ENCODE assay signal across 8 cellular contexts in the genomic region with DNA sequence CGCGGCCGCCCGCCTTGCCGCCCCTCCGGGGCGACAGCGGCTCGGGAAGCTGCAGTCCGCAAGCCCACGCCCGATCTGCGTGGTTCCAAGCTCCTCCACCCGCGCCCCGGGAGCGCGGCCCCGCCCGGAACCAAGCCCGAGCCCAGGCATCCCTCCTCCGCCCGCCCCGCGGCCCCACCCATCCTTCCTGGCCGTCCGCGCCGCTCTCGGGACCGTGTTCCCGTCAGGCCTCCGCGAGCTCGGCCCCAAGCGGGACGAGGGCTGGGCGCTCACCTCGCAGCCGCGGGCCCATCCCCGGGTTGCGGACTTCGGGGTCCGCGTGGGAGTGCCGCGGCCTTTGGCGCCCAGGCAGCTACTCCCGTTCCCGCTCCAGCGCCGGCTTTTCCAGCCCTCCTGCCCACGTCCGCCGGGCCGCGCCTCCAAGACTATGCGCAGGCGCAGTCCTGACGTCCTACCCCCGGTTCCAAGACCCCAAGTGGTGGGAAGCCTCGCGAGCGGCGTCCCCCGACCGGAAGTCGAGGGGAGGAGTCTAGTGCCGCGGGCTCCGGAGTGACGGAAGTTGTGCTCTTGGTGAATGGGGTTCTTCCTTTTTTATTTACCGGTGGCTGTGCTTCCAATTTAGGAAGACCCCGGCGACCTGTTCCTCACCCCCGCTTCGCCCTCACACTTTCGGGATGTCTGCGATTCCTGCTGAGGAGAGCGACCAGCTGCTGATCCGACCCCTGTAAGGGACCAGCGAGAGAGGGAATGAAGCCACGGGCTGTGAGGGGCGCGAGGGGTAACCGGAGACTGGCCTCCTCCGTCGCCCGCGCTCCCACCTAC. TPM values are rescaled to one million over a fixed set of nuclear protein-coding genes. Genes with fewer than 3 reads are reported as not detected.
DNase-seq lines count a peak whose midpoint lies in the region; TF ChIP-seq lines count a peak whose summit lies in the region.

A gene (plus strand): TSS at position 555 of the 822 bp plus-strand sequence. CDS start 120 bp downstream, at position 675.
A gene with protein sequence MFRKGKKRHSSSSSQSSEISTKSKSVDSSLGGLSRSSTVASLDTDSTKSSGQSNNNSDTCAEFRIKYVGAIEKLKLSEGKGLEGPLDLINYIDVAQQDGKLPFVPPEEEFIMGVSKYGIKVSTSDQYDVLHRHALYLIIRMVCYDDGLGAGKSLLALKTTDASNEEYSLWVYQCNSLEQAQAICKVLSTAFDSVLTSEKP (minus strand): TSS at position 429 of the 822 bp plus-strand sequence. CDS start 4,831 bp downstream, outside the sequence.

- TF ChIP-seq RAD21 in neural cell (conservative IDR thresholded peaks at IDR 0.05): peak; percentile 39

- peak within 1 kb of the TSS; percentile 80 for H3K27ac ChIP-seq in MM.1S (ENCODE audit: low read length)
- H3K27ac ChIP-seq in neural cell (ENCODE audit: low read length): peak within 1 kb of the TSS; percentile 80
- H3K27ac ChIP-seq in stomach: peak within 1 kb of the TSS; percentile 87 to 96 (median 95)

- H3K4me2 ChIP-seq in MM.1S (ENCODE audit: low read depth, low read length) (peak within 1 kb of the TSS; percentile 99), neural cell (ENCODE audit: low read length) (peak within 1 kb of the TSS; percentile 91)

- H3K4me3 ChIP-seq in HAP-1 (peak within 1 kb of the TSS; percentile 92), MM.1S (ENCODE audit: low read length) (peak within 1 kb of the TSS; percentile 94), neural cell (ENCODE audit: low read length) (peak within 1 kb of the TSS; percentile 88), stomach (peak within 1 kb of the TSS; percentile 72 to 86 (median 80))

- H3K79me2 ChIP-seq in MM.1S (ENCODE audit: low read length) (peaks cover 73% of the 10 kb centered on the region), neural cell (replicated peaks; ENCODE audit: insufficient read depth, low read length) (peaks cover 36% of the 10 kb centered on the region)

- peaks cover 16% of the 10 kb centered on the region for H3F3A ChIP-seq in MM.1S (ENCODE audit: insufficient read depth, low read length)
- no peaks in the 10 kb centered on the region for H3F3A ChIP-seq in neural cell (ENCODE audit: insufficient read depth, low read length, poor library complexity, severe bottlenecking)

- TF ChIP-seq CTCF in MM.1S (IDR thresholded peaks at IDR 0.05; ENCODE audit: low read length) (no peak; the same call in 1 of the 2 replicates), neural cell (IDR thresholded peaks at IDR 0.05; ENCODE audit: poor library complexity, severe bottlenecking) (peak; percentile 10), stomach (IDR thresholded peaks at IDR 0.05) (peak in 3 of 7 experiments; percentile 14 to 22 (median 17))

- H3K27me3 ChIP-seq in HAP-1 (ENCODE audit: low read depth): no peaks in the 10 kb centered on the region
- no peaks in the 10 kb centered on the region for H3K27me3 ChIP-seq in MM.1S (replicated peaks; ENCODE audit: insufficient read depth, low read length)
- no peaks in the 10 kb centered on the region for H3K27me3 ChIP-seq in neural cell (ENCODE audit: insufficient read depth, low read depth, low read length)
- no peaks in the 10 kb centered on the region for H3K27me3 ChIP-seq in stomach

- WGBS in stomach, 5 donors: 0 to 1% (median 1%) methylated on average over 36 to 91 of the region's 91 CpGs

- in situ Hi-C loops in HAP-1 (cut with MboI; ENCODE audit: low sequenced_read_pairs): no loop called here

- no peaks in the 10 kb centered on the region for H3K9me3 ChIP-seq in ES-I3 (ENCODE audit: control insufficient read depth, insufficient read depth, low read length)
- no peaks in the 10 kb centered on the region for H3K9me3 ChIP-seq in HAP-1
- H3K9me3 ChIP-seq in MM.1S (replicated peaks; ENCODE audit: insufficient read depth, low read length): no peaks in the 10 kb centered on the region
- H3K9me3 ChIP-seq in neural cell (ENCODE audit: low read length): no peaks in the 10 kb centered on the region
- H3K9me3 ChIP-seq in stomach: no peaks in the 10 kb centered on the region

- intact Hi-C loops in stomach (cut with DNase I; ENCODE audit: low total_unique reads): no loop called here

- H3K4me1 ChIP-seq in ES-I3 (ENCODE audit: insufficient read depth, low read length) (no peaks in the 10 kb centered on the region; the same call in 1 of the 2 replicates), HAP-1 (peaks cover 13% of the 10 kb centered on the region), MM.1S (ENCODE audit: low read length) (peaks cover 36% of the 10 kb centered on the region), stomach (peaks cover 22 to 51% (median 33%) of the 10 kb centered on the region in 4 donors)

- H4K20me1 ChIP-seq in MM.1S (ENCODE audit: insufficient read depth, low read length) (no peaks in the 10 kb centered on the region), neural cell (ENCODE audit: insufficient read depth) (no peaks in the 10 kb centered on the region)

- peak; percentile 92 to 98 for DNase-seq in HAP-1 (ENCODE audit: low spot score in 2 of 2)
- peak; percentile 98 for DNase-seq in MM.1S
- DNase-seq in SIG-M5 (lab: John Stamatoyannopoulos, UW): peak; percentile 75
- DNase-seq in activated gamma-delta T cell (lab: John Stamatoyannopoulos, UW): peak; percentile 93
- peak; percentile 95 for DNase-seq in fibroblast of the conjunctiva (ENCODE audit: low read depth)
- peak; percentile 97 for DNase-seq in stomach

- no peaks in the 10 kb centered on the region for H3K36me3 ChIP-seq in ES-I3 (ENCODE audit: insufficient read depth, low read length)
- H3K36me3 ChIP-seq in HAP-1 (replicated peaks): peaks cover under 1% of the 10 kb centered on the region
- H3K36me3 ChIP-seq in MM.1S (replicated peaks; ENCODE audit: insufficient read depth, low read length): no peaks in the 10 kb centered on the region
- H3K36me3 ChIP-seq in neural cell (ENCODE audit: insufficient read depth, low read length): no peaks in the 10 kb centered on the region
- peaks cover 0 to 2% (median under 1%) of the 10 kb centered on the region in 4 donors for H3K36me3 ChIP-seq in stomach

- H3K9me2 ChIP-seq in MM.1S (replicated peaks; ENCODE audit: insufficient read depth, low read length) (no peaks in the 10 kb centered on the region), neural cell (ENCODE audit: insufficient read depth, low read length) (no peaks in the 10 kb centered on the region)

- H3K9ac ChIP-seq in ES-I3 (ENCODE audit: low read depth, low read length) (peak within 1 kb of the TSS; percentile 100), MM.1S (ENCODE audit: low read length) (peak within 1 kb of the TSS; percentile 93), neural cell (ENCODE audit: low read length) (peak within 1 kb of the TSS; percentile 83)

- TF ChIP-seq EP300 in neural cell (conservative IDR thresholded peaks at IDR 0.05; ENCODE audit: poor library complexity, severe bottlenecking) (no peak), stomach (IDR thresholded peaks at IDR 0.05) (no peak)

- H2AFZ ChIP-seq in MM.1S (ENCODE audit: low read length): peak within 1 kb of the TSS; percentile 97
- peak within 1 kb of the TSS; percentile 92 for H2AFZ ChIP-seq in neural cell (ENCODE audit: low read depth, low read length)

- TF ChIP-seq POLR2A in stomach (IDR thresholded peaks at IDR 0.05): peak in 1 of 4 donors; percentile 19

TF ChIP-seq in neural cell, 6 proteins besides CTCF, POLR2A, EP300 and RAD21:
- TF ChIP-seq SMC3 (conservative IDR thresholded peaks at IDR 0.05; ENCODE audit: poor library complexity) (no peak), MXI1 (conservative IDR thresholded peaks at IDR 0.05; ENCODE audit: poor library complexity, severe bottlenecking) (peak; percentile 75), TAF1 (IDR thresholded peaks at IDR 0.05; ENCODE audit: low read depth) (peak; percentile 71), POLR2AphosphoS5 (IDR thresholded peaks at IDR 0.05) (peak; percentile 83), EZH2 (IDR thresholded peaks at IDR 0.05; ENCODE audit: borderline replicate concordance, insufficient read depth, low read length, poor library complexity, severe bottlenecking) (no peak)
- TF ChIP-seq, protein P1, sequence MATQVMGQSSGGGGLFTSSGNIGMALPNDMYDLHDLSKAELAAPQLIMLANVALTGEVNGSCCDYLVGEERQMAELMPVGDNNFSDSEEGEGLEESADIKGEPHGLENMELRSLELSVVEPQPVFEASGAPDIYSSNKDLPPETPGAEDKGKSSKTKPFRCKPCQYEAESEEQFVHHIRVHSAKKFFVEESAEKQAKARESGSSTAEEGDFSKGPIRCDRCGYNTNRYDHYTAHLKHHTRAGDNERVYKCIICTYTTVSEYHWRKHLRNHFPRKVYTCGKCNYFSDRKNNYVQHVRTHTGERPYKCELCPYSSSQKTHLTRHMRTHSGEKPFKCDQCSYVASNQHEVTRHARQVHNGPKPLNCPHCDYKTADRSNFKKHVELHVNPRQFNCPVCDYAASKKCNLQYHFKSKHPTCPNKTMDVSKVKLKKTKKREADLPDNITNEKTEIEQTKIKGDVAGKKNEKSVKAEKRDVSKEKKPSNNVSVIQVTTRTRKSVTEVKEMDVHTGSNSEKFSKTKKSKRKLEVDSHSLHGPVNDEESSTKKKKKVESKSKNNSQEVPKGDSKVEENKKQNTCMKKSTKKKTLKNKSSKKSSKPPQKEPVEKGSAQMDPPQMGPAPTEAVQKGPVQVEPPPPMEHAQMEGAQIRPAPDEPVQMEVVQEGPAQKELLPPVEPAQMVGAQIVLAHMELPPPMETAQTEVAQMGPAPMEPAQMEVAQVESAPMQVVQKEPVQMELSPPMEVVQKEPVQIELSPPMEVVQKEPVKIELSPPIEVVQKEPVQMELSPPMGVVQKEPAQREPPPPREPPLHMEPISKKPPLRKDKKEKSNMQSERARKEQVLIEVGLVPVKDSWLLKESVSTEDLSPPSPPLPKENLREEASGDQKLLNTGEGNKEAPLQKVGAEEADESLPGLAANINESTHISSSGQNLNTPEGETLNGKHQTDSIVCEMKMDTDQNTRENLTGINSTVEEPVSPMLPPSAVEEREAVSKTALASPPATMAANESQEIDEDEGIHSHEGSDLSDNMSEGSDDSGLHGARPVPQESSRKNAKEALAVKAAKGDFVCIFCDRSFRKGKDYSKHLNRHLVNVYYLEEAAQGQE (IDR thresholded peaks at IDR 0.05; ENCODE audit: borderline replicate concordance): peak; percentile 41

RNA-seq across cellular contexts. Expression of the first gene that starts in this region (rescaled TPM):
- polyA plus RNA-seq in neural cell: 54.3 and 56.0 TPM in 2 replicates
- polyA minus RNA-seq in neural cell: 65.0 and 74.6 TPM in 2 replicates
- 10 to 100 TPM in 4 of 5 donors, 1 to 10 TPM in 1; 8.2 to 55.3 (median 19.7) TPM for total RNA-seq in stomach
- 10 to 100 TPM; 12.4 to 15.0 (median 13.3) TPM for polyA plus RNA-seq in stomach

RNA-seq across cellular contexts. Expression of the second gene that starts in this region (rescaled TPM):
- 98.0 TPM in 2 replicates for polyA plus RNA-seq in neural cell
- polyA minus RNA-seq in neural cell: 35.5 and 36.5 TPM in 2 replicates
- 100 to 1,000 TPM in 1 of 5 donors, 10 to 100 TPM in 4; 20.1 to 117 (median 36.2) TPM for total RNA-seq in stomach
- polyA plus RNA-seq in stomach: 10 to 100 TPM; 67.8 to 78.5 (median 71.5) TPM

Comparison
In these comparisons a context has a peak if more than half of its experiments do, and no peak if none do; other contexts are left out.
1. Peak in every context shown above with its lines: DNase-seq, H3K4me3 ChIP-seq and H3K27ac ChIP-seq.